ENCODE assay signal across 1 cellular context in the genomic region with DNA sequence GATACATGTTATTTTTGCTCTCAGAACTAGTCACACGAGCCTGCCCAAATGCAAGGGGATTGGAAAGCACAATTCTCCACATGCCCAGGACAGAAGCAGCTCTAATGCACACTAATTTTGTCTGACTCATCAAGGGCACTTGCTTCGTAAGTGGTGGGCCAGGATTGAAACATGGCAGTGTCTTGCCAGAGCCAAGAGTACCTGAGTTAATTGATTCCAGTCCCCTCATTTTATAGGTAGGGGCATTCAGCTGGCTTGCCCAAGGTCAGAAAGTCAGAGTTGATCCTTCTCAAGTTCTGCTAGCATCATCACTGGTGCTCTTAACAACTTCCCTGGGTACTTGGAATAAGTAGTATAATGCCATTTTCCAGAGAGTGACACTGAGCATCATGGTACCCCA.
TF ChIP-seq lines count a peak whose summit lies in the region.

No MANE protein-coding gene starts in this region.

TF ChIP-seq in IMR-90, 13 proteins besides CTCF, POLR2A, EP300 and RAD21 (continued from another document):
- TF ChIP-seq, protein P1, sequence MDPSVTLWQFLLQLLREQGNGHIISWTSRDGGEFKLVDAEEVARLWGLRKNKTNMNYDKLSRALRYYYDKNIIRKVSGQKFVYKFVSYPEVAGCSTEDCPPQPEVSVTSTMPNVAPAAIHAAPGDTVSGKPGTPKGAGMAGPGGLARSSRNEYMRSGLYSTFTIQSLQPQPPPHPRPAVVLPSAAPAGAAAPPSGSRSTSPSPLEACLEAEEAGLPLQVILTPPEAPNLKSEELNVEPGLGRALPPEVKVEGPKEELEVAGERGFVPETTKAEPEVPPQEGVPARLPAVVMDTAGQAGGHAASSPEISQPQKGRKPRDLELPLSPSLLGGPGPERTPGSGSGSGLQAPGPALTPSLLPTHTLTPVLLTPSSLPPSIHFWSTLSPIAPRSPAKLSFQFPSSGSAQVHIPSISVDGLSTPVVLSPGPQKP (IDR thresholded peaks at IDR 0.05; ENCODE audit: borderline replicate concordance, low read depth, low read length), result no peak
- TF ChIP-seq RFX5 (IDR thresholded peaks at IDR 0.05; ENCODE audit: low read depth, low read length) (no peak), BHLHE40 (IDR thresholded peaks at IDR 0.05; ENCODE audit: low read depth, low read length) (no peak)
TF ChIP-seq in IMR-90: peak in this region for 0.
